In genomic region chr19:1449467-1450442, GRCh38 we compare ENCODE assay signal across 1 cellular context.
TF ChIP-seq lines count a peak whose summit lies in the region.

Gene APC2, plus strand, starts transcription at chr19:1450121. Its CDS starts 2,881 bp downstream, at chr19:1453002.

TF ChIP-seq in K562, 482 proteins besides CTCF, POLR2A, EP300 and RAD21 (continued from another document):
- TF ChIP-seq RREB1 (CRISPR knock-in tag; IDR thresholded peaks at IDR 0.05) (peak; percentile 98), ZFP30 (CRISPR knock-in tag; IDR thresholded peaks at IDR 0.05; ENCODE audit: borderline replicate concordance) (no peak), FOXK2 (conservative IDR thresholded peaks at IDR 0.05 in 1 of 2, IDR thresholded peaks at IDR 0.05 in 1 of 2; ENCODE audit: low read depth in 2 of 2) (no peak), MLLT1 (IDR thresholded peaks at IDR 0.05) (no peak), RCOR1 (IDR thresholded peaks at IDR 0.05; ENCODE audit: borderline replicate concordance in 1 of 2, low read depth in 2 of 2, low read length in 2 of 2) (peak; percentile 51 to 99; a peak in 3 of 4 replicates), CTBP1 (IDR thresholded peaks at IDR 0.05; ENCODE audit: borderline replicate concordance) (peak; percentile 86), SMARCA5 (IDR thresholded peaks at IDR 0.05) (no peak), TCF15 (CRISPR knock-in tag; IDR thresholded peaks at IDR 0.05) (no peak), HDAC1 (IDR thresholded peaks at IDR 0.05) (peak in 1 of 2 experiments; percentile 24; a peak in 1 of 4 replicates), RBM25 (IDR thresholded peaks at IDR 0.05; ENCODE audit: low read depth, low read length, severe bottlenecking) (peak; percentile 100), ZNF354B (CRISPR knock-in tag; IDR thresholded peaks at IDR 0.05) (no peak), MTA3 (IDR thresholded peaks at IDR 0.05; ENCODE audit: borderline replicate concordance) (peak; percentile 16; the same call in 1 of the 2 replicates), RFX1 (IDR thresholded peaks at IDR 0.05) (peak; percentile 81; the same call in 1 of the 2 replicates), MBD2 (IDR thresholded peaks at IDR 0.05; ENCODE audit: borderline replicate concordance, low read depth) (peak; percentile 59; the same call in 1 of the 2 replicates), LARP7 (IDR thresholded peaks at IDR 0.05) (no peak), PHF20 (IDR thresholded peaks at IDR 0.05; ENCODE audit: partially characterized antibody) (no peak), SMARCC2 (IDR thresholded peaks at IDR 0.05; ENCODE audit: low read depth) (no peak), KDM1A (IDR thresholded peaks at IDR 0.05) (peak; percentile 76 to 87), HMGN3 (IDR thresholded peaks at IDR 0.05; ENCODE audit: borderline replicate concordance, extremely low read depth, insufficient read length, low read depth, low read length) (peak; percentile 37), ZBTB49 (CRISPR knock-in tag; IDR thresholded peaks at IDR 0.05; ENCODE audit: borderline replicate concordance) (no peak), MTA1 (IDR thresholded peaks at IDR 0.05; ENCODE audit: borderline replicate concordance) (no peak), KAT2B (IDR thresholded peaks at IDR 0.05; ENCODE audit: low read depth, low read length) (no peak), EGR1 (conservative IDR thresholded peaks at IDR 0.05) (peak; percentile 55), ATF7 (IDR thresholded peaks at IDR 0.05) (peak; percentile 54), RBFOX2 (IDR thresholded peaks at IDR 0.05; ENCODE audit: low read depth, low read length) (peak; percentile 27; the same call in 1 of the 2 replicates), THRA (IDR thresholded peaks at IDR 0.05) (no peak), HDAC3 (IDR thresholded peaks at IDR 0.05; ENCODE audit: borderline replicate concordance, partially characterized antibody) (no peak), PRDM10 (IDR thresholded peaks at IDR 0.05; ENCODE audit: partially characterized antibody) (peak; percentile 44), ZNF740 (CRISPR knock-in tag; IDR thresholded peaks at IDR 0.05) (0 out of 2 replicates have a peak, but pooled peaks have one; percentile 31), ZNF740 (tag; IDR thresholded peaks at IDR 0.05) (no peak), RBBP5 (IDR thresholded peaks at IDR 0.05; ENCODE audit: borderline replicate concordance, insufficient read depth, low read length, poor library complexity, severe bottlenecking) (no peak), TBP (optimal IDR thresholded peaks at IDR 0.05; ENCODE audit: low read depth, low read length) (no peak), HDAC2 (IDR thresholded peaks at IDR 0.05) (no peak), SREBF2 (CRISPR knock-in tag; IDR thresholded peaks at IDR 0.05) (no peak), MLX (CRISPR knock-in tag; conservative IDR thresholded peaks at IDR 0.05) (no peak), ATF3 (IDR thresholded peaks at IDR 0.05) (peak; percentile 71), ATF3 (CRISPR knock-in tag; conservative IDR thresholded peaks at IDR 0.05) (no peak), CHD2 (IDR thresholded peaks at IDR 0.05; ENCODE audit: low read depth, low read length) (0 out of 2 replicates have a peak, but pooled peaks have one; percentile 13)
